Comparison of ENCODE assay signal across 9 cellular contexts in the genomic region with DNA sequence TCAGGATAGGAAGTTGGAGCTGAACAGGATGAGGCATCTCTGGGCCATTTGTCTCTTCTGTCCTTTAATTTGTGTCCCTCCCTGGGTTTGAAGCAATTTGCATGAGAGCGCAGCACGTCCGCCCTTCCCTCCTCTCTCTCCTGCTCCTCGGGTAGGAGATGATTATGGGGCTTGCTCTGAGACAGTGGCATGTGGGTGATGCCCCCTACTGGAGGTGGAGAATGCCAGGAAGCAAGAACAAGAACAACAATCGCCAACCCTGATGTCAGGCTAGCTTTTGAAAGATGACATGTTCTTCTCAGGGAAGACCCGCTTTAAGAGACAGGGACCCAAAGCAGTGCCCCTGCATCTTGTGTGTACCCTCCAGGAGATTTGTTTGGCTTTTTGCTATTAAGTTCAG.
DNase-seq lines count a peak whose midpoint lies in the region; ATAC-seq and TF ChIP-seq lines count a peak whose summit lies in the region.
"Had no signal": no experiment of that assay in that cellular context is flagged by ENCODE, and none has a peak within 500 bp of the region (broad histone marks: within the 10 kb centered on the region; RNA-seq: fewer than 3 reads in every experiment).

No MANE protein-coding gene starts in this region.

- H3K9me3 ChIP-seq in GM23248 (ENCODE audit: low read depth) (no peaks in the 10 kb centered on the region), PC-3 (ENCODE audit: low read length) (no peaks in the 10 kb centered on the region)

- no peak for TF ChIP-seq POLR2A in GM18505 (IDR thresholded peaks at IDR 0.05; ENCODE audit: borderline replicate concordance, extremely low read depth, insufficient read depth, insufficient read length)

- H3K9me2 ChIP-seq in GM23248 (ENCODE audit: insufficient read depth) (no peaks in the 10 kb centered on the region), PC-3 (replicated peaks; ENCODE audit: low read length) (no peaks in the 10 kb centered on the region)

- H4K20me1 ChIP-seq in GM23248 (ENCODE audit: insufficient read depth) (no peaks in the 10 kb centered on the region), PC-3 (ENCODE audit: low read length) (no peaks in the 10 kb centered on the region)

- no TSS peak for BruUV-seq in PC-3 (replicated peaks; lab: Mats Ljungman, UMichigan)

- DNase-seq in GM23248 (peak; percentile 26), PC-3 (no peak), foreskin fibroblast (no peak)
- DNase-seq: NCI-H187 had no signal

- in situ Hi-C loops in GM23248 (cut with MboI) = no loop called here

- intact Hi-C loops in PC-3 (cut with micrococcal nuclease) = loop anchor here (2.0 to 5.0 kb wide), 2 partner anchors 21 to 70 kb away; no protein-coding TSS in a partner anchor

- H3K27ac ChIP-seq in C4-2B (no peak overlapping the region; the same call in 1 of the 2 replicates), GM23248 (no peak overlapping the region), PC-3 (ENCODE audit: low read length) (no peak overlapping the region)

- H3K36me3 ChIP-seq in GM23248 (ENCODE audit: low read depth) (no peaks in the 10 kb centered on the region), PC-3 (ENCODE audit: low read depth, low read length) (no peaks in the 10 kb centered on the region)

- WGBS in GM23248 (ENCODE audit: low coverage in 1 of 2, low lambda C conversion rate in 2 of 2, missing lambda C conversion rate in 2 of 2), 2 experiments = 82 to 83% methylated on average over 6 of the region's 6 CpGs

- no peaks in the 10 kb centered on the region for H3K79me2 ChIP-seq in GM23248 (ENCODE audit: insufficient read depth)
- H3K79me2 ChIP-seq in PC-3 (ENCODE audit: low read length) = no peaks in the 10 kb centered on the region

- H3K27me3 ChIP-seq in GM23248 (replicated peaks; ENCODE audit: insufficient read depth) (no peaks in the 10 kb centered on the region), PC-3 (ENCODE audit: low read length) (no peaks in the 10 kb centered on the region)

- H3K9ac ChIP-seq in GM23248 (no peak overlapping the region), PC-3 (ENCODE audit: low read length) (no peak overlapping the region)

- H3K4me2 ChIP-seq in GM23248 (ENCODE audit: unreplicated experiment) (no peak overlapping the region), PC-3 (ENCODE audit: low read length) (no peak overlapping the region)

- POLR2A ChIA-PET in PC-3 (lab: Charles Lee; ENCODE audit: unreplicated experiment) = no interaction called here

- CTCF ChIA-PET in PC-3 (lab: Charles Lee) = interaction anchor here (1.2 kb wide), 1 partner anchor 135 kb away, joined by 4 read pairs; no protein-coding TSS in a partner anchor

- H2AFZ ChIP-seq in GM23248 (no peak overlapping the region), PC-3 (ENCODE audit: low read length) (no peak overlapping the region)

- TF ChIP-seq CTCF in C4-2B (conservative IDR thresholded peaks at IDR 0.05) = peak; percentile 41
- peak; percentile 51; the same call in 1 of the 2 replicates for TF ChIP-seq CTCF in PC-3 (conservative IDR thresholded peaks at IDR 0.05; ENCODE audit: low read depth, low read length)
- peak; percentile 23 for TF ChIP-seq CTCF in foreskin fibroblast (IDR thresholded peaks at IDR 0.05; ENCODE audit: low read depth, low read length)

- H3F3A ChIP-seq in GM23248 (ENCODE audit: insufficient read depth) (peaks cover 4% of the 10 kb centered on the region; the same call in 1 of the 2 replicates), PC-3 (ENCODE audit: low read length, unreplicated experiment) (no peaks in the 10 kb centered on the region)

- H3K4me1 ChIP-seq in GM23248 (ENCODE audit: insufficient read depth) = peaks cover 7% of the 10 kb centered on the region
- peaks cover 29% of the 10 kb centered on the region for H3K4me1 ChIP-seq in PC-3 (ENCODE audit: insufficient read depth, low read length)

- ATAC-seq in PC-3 = no peak
- no peak for ATAC-seq in GM18909 (IDR thresholded peaks at IDR 0.05; ENCODE audit: poor library complexity, unreplicated experiment)
- no peak for ATAC-seq in GM19035 (IDR thresholded peaks at IDR 0.05; ENCODE audit: unreplicated experiment)
- no peak for ATAC-seq in GM18505 (IDR thresholded peaks at IDR 0.05; ENCODE audit: unreplicated experiment)
- ATAC-seq in GM18873 (IDR thresholded peaks at IDR 0.05; ENCODE audit: low FRiP score, unreplicated experiment) = no peak

- H3K4me3 ChIP-seq in GM23248 (no peak overlapping the region), PC-3 (ENCODE audit: low read length) (no peak overlapping the region), foreskin fibroblast (ENCODE audit: low read depth in 1 of 2, low read length in 2 of 2) (no peak overlapping the region)
